ENCODE assay signal across 24 cellular contexts in genomic region chr5:6046296-6046695, GRCh38.
DNase-seq lines count a peak whose midpoint lies in the region; ATAC-seq and TF ChIP-seq lines count a peak whose summit lies in the region.
"Had no signal": no experiment of that assay in that cellular context is flagged by ENCODE, and none has a peak within 500 bp of the region (broad histone marks: within the 10 kb centered on the region; RNA-seq: fewer than 3 reads in every experiment).

No MANE protein-coding gene starts in this region.

- H2BK5ac ChIP-seq in neuronal stem cell (ENCODE audit: low read length): no peak overlapping the region

- H2BK120ac ChIP-seq in neuronal stem cell (ENCODE audit: low read depth, low read length): no peak overlapping the region

- ATAC-seq in GM23338: no peak
- no peak for ATAC-seq in GM18870 (IDR thresholded peaks at IDR 0.05; ENCODE audit: unreplicated experiment)
- ATAC-seq in naive thymus-derived CD8-positive, alpha-beta T cell: no peak
- ATAC-seq: GM12878 had no signal

- CTCF ChIA-PET in PC-9 (lab: Charles Lee): no interaction called here

- no peaks in the 10 kb centered on the region for H3K9me3 ChIP-seq in PC-9 (ENCODE audit: insufficient read depth, low read depth)
- no peaks in the 10 kb centered on the region for H3K9me3 ChIP-seq in neuronal stem cell (replicated peaks in 1 of 2; ENCODE audit: control insufficient read depth in 2 of 2, insufficient read depth in 1 of 2, low read depth in 1 of 2, low read length in 2 of 2)
- H3K9me3 ChIP-seq: BE2C, BLaER1 had no signal

- H3K4me2 ChIP-seq in GM23338: no peak overlapping the region
- H3K4me2 ChIP-seq in PC-9: no peak overlapping the region
- no peak overlapping the region for H3K4me2 ChIP-seq in neuronal stem cell (ENCODE audit: insufficient read depth, low read length, poor library complexity, severe bottlenecking)
- H3K4me2 ChIP-seq: BLaER1 had no signal

- no peaks in the 10 kb centered on the region for H4K20me1 ChIP-seq in GM23338 (replicated peaks; ENCODE audit: insufficient read depth)
- H4K20me1 ChIP-seq in PC-9 (ENCODE audit: insufficient read depth): no peaks in the 10 kb centered on the region; the same call in 1 of the 2 replicates
- H4K20me1 ChIP-seq: BLaER1 had no signal

- H3K9me2 ChIP-seq in GM23338 (ENCODE audit: insufficient read depth) (no peaks in the 10 kb centered on the region), PC-9 (ENCODE audit: insufficient read depth) (no peaks in the 10 kb centered on the region)

- no peaks in the 10 kb centered on the region; the same call in 2 of the 3 replicates for H3K9me3 Mint-ChIP-seq in GM23338
- peaks cover 0 to 7% (median 0%) of the 10 kb centered on the region in 9 donors for H3K9me3 Mint-ChIP-seq in naive thymus-derived CD8-positive, alpha-beta T cell
- H3K9me3 Mint-ChIP-seq: CD4-positive, alpha-beta memory T cell; CD4-positive, CD25-positive, alpha-beta regulatory T cell had no signal

- H2AFZ ChIP-seq in GM23338 (peak overlapping the region; percentile 89), PC-9 (0 out of 2 replicates have a peak overlapping the region, but pooled peaks have one; percentile 14), neuronal stem cell (ENCODE audit: low read length) (no peak overlapping the region)

- H2AK5ac ChIP-seq in neuronal stem cell (ENCODE audit: low read depth, low read length): peak overlapping the region; percentile 61

- no peak overlapping the region for H2BK15ac ChIP-seq in neuronal stem cell (ENCODE audit: low read length)

- POLR2A ChIA-PET in PC-9 (lab: Charles Lee; ENCODE audit: unreplicated experiment): no interaction called here
- POLR2A ChIA-PET in naive thymus-derived CD8-positive, alpha-beta T cell (lab: Charles Lee): no interaction called here

- BruUV-seq in PC-9 (replicated peaks; lab: Mats Ljungman, UMichigan): no TSS peak

- H3K4me1 Mint-ChIP-seq in GM23338: peaks cover 2% of the 10 kb centered on the region
- no peaks in the 10 kb centered on the region for H3K4me1 Mint-ChIP-seq in naive thymus-derived CD8-positive, alpha-beta T cell
- H3K4me1 Mint-ChIP-seq: CD14-positive monocyte; CD4-positive, alpha-beta memory T cell; CD4-positive, CD25-positive, alpha-beta regulatory T cell; CD8-positive, alpha-beta memory T cell had no signal

- intact Hi-C loops in PC-9 (cut with micrococcal nuclease; ENCODE audit: unreplicated experiment) (no loop called here), dorsolateral prefrontal cortex (cut with DNase I) (no loop called here)

- H3F3A ChIP-seq in GM23338 (replicated peaks; ENCODE audit: low read depth) (no peaks in the 10 kb centered on the region), PC-9 (ENCODE audit: insufficient read depth, low read depth) (no peaks in the 10 kb centered on the region)

- no peak overlapping the region for H3K27ac Mint-ChIP-seq in GM23338
- no peak overlapping the region for H3K27ac Mint-ChIP-seq in naive thymus-derived CD8-positive, alpha-beta T cell
- H3K27ac Mint-ChIP-seq: CD14-positive monocyte; CD4-positive, alpha-beta memory T cell; CD4-positive, CD25-positive, alpha-beta regulatory T cell; CD8-positive, alpha-beta memory T cell had no signal

- H3K4me3 ChIP-seq in GM23338 (no peak overlapping the region), PC-9 (no peak overlapping the region), neuronal stem cell (ENCODE audit: low read length in 2 of 2) (no peak overlapping the region), dorsolateral prefrontal cortex (no peak overlapping the region)
- H3K4me3 ChIP-seq: BLaER1, GM12878 had no signal

- WGBS in neuronal stem cell (ENCODE audit: extremely low coverage in 2 of 2, insufficient read length in 2 of 2, insufficient replicate concordance in 1 of 2), 2 donors: no CpG with 5 or more reads among the region's 14 CpGs

- H3K4me3 Mint-ChIP-seq in GM23338: no peak overlapping the region
- H3K4me3 Mint-ChIP-seq in naive thymus-derived CD8-positive, alpha-beta T cell: no peak overlapping the region
- H3K4me3 Mint-ChIP-seq: CD14-positive monocyte; CD4-positive, alpha-beta memory T cell; CD4-positive, CD25-positive, alpha-beta regulatory T cell; CD8-positive, alpha-beta memory T cell had no signal

- H3K36me3 Mint-ChIP-seq in GM23338 (ENCODE audit: low read depth): no peaks in the 10 kb centered on the region
- H3K36me3 Mint-ChIP-seq in naive thymus-derived CD8-positive, alpha-beta T cell: no peaks in the 10 kb centered on the region
- H3K36me3 Mint-ChIP-seq: CD14-positive monocyte; CD4-positive, alpha-beta memory T cell; CD4-positive, CD25-positive, alpha-beta regulatory T cell; CD8-positive, alpha-beta memory T cell had no signal

- H3K18ac ChIP-seq in neuronal stem cell (ENCODE audit: low read length): no peak overlapping the region

- no peaks in the 10 kb centered on the region for H3K79me1 ChIP-seq in neuronal stem cell (ENCODE audit: low read depth, low read length)

- no peak overlapping the region for H4K8ac ChIP-seq in neuronal stem cell (ENCODE audit: low read depth, low read length)

- H3K79me2 ChIP-seq in GM23338 (replicated peaks; ENCODE audit: insufficient read depth) (no peaks in the 10 kb centered on the region), PC-9 (ENCODE audit: low read depth) (no peaks in the 10 kb centered on the region)

- no peak overlapping the region for H3K9ac ChIP-seq in neuronal stem cell (ENCODE audit: low read depth, low read length, poor library complexity)
- H3K9ac ChIP-seq: BLaER1 had no signal

- H4K91ac ChIP-seq in neuronal stem cell (ENCODE audit: low read depth, low read length, poor library complexity): no peak overlapping the region

- no peaks in the 10 kb centered on the region; the same call in 1 of the 2 replicates for H3K4me1 ChIP-seq in GM23338 (ENCODE audit: insufficient read depth)
- H3K4me1 ChIP-seq in PC-9 (replicated peaks; ENCODE audit: insufficient read depth): no peaks in the 10 kb centered on the region
- H3K4me1 ChIP-seq in neuronal stem cell (ENCODE audit: control insufficient read depth in 2 of 2, insufficient read depth in 1 of 2, low read depth in 1 of 2, low read length in 2 of 2): peaks cover 0 to 7% of the 10 kb centered on the region in 2 donors
- H3K4me1 ChIP-seq: BE2C, BLaER1 had no signal

- H3K23ac ChIP-seq in neuronal stem cell (ENCODE audit: low read depth, low read length, poor library complexity): no peak overlapping the region

- H3K14ac ChIP-seq in neuronal stem cell (ENCODE audit: low read length): no peak overlapping the region

- DNase-seq in GM23338 (ENCODE audit: low spot score) (no peak), PC-9 (no peak), neuronal stem cell (ENCODE audit: low spot score) (no peak), dorsolateral prefrontal cortex (no peak)
- DNase-seq in naive thymus-derived CD8-positive, alpha-beta T cell: no peak
- DNase-seq: 8988T; ACHN; BE2C; C1 segment of cervical spinal cord; CD4-positive, alpha-beta memory T cell; CD4-positive, CD25-positive, alpha-beta regulatory T cell; CD8-positive, alpha-beta memory T cell; COR-L47; DMS 273 treated with DMSO at 0.1 percent for 48 hours; DMS153; DMS53; DMS79; DND-41; EL; GDM1 had no signal

- peaks cover 2% of the 10 kb centered on the region for H3K27me3 Mint-ChIP-seq in GM23338 (ENCODE audit: insufficient read depth, low read depth, poor library complexity)
- peaks cover 0 to 29% (median 13%) of the 10 kb centered on the region in 5 donors for H3K27me3 Mint-ChIP-seq in naive thymus-derived CD8-positive, alpha-beta T cell
- H3K27me3 Mint-ChIP-seq: CD4-positive, CD25-positive, alpha-beta regulatory T cell had no signal

- H3K27ac ChIP-seq in GM23338 (ENCODE audit: low read depth) (no peak overlapping the region), PC-9 (no peak overlapping the region), neuronal stem cell (replicated peaks; ENCODE audit: low read length) (no peak overlapping the region), dorsolateral prefrontal cortex (no peak overlapping the region)
- H3K27ac ChIP-seq: BLaER1 had no signal

- H3K36me3 ChIP-seq in GM23338 (ENCODE audit: insufficient read depth) (no peaks in the 10 kb centered on the region), PC-9 (ENCODE audit: low read depth) (no peaks in the 10 kb centered on the region), neuronal stem cell (replicated peaks in 1 of 2; ENCODE audit: control insufficient read depth in 2 of 2, insufficient read depth in 2 of 2, low read length in 2 of 2) (no peaks in the 10 kb centered on the region)
- H3K36me3 ChIP-seq: BE2C, BLaER1 had no signal

- H3K27me3 ChIP-seq in GM23338 (ENCODE audit: insufficient read depth) (no peaks in the 10 kb centered on the region), PC-9 (ENCODE audit: insufficient read depth, low read depth) (peaks cover 59% of the 10 kb centered on the region), neuronal stem cell (ENCODE audit: control insufficient read depth in 3 of 3, insufficient read depth in 3 of 3, low read depth in 1 of 3, low read length in 3 of 3) (no peaks in the 10 kb centered on the region), dorsolateral prefrontal cortex (peaks cover 0 to 26% (median 0%) of the 10 kb centered on the region in 45 donors)
- H3K27me3 ChIP-seq: BE2C, BLaER1 had no signal

- TF ChIP-seq CTCF in GM23338 (conservative IDR thresholded peaks at IDR 0.05; ENCODE audit: low read depth in 2 of 2): no peak
- TF ChIP-seq CTCF in PC-9 (conservative IDR thresholded peaks at IDR 0.05): no peak
- no peak for TF ChIP-seq CTCF in dorsolateral prefrontal cortex (IDR thresholded peaks at IDR 0.05 in 54 of 56, conservative IDR thresholded peaks at IDR 0.05 in 2 of 56; ENCODE audit: low read depth in 1 of 56, partially characterized antibody in 56 of 56)

- no peak overlapping the region for H3K4ac ChIP-seq in neuronal stem cell (ENCODE audit: low read length)

- no peak overlapping the region for H2BK12ac ChIP-seq in neuronal stem cell (ENCODE audit: low read length)

TF ChIP-seq in GM23338, 12 proteins besides CTCF, POLR2A, EP300 and RAD21:
- TF ChIP-seq EZH2phosphoT487 (IDR thresholded peaks at IDR 0.05; ENCODE audit: unreplicated experiment) (no peak), ETS1 (IDR thresholded peaks at IDR 0.05) (no peak), JUNB (IDR thresholded peaks at IDR 0.05; ENCODE audit: unreplicated experiment) (no peak)
